Comparison of ENCODE assay signal across 1 cellular context in the genomic region with DNA sequence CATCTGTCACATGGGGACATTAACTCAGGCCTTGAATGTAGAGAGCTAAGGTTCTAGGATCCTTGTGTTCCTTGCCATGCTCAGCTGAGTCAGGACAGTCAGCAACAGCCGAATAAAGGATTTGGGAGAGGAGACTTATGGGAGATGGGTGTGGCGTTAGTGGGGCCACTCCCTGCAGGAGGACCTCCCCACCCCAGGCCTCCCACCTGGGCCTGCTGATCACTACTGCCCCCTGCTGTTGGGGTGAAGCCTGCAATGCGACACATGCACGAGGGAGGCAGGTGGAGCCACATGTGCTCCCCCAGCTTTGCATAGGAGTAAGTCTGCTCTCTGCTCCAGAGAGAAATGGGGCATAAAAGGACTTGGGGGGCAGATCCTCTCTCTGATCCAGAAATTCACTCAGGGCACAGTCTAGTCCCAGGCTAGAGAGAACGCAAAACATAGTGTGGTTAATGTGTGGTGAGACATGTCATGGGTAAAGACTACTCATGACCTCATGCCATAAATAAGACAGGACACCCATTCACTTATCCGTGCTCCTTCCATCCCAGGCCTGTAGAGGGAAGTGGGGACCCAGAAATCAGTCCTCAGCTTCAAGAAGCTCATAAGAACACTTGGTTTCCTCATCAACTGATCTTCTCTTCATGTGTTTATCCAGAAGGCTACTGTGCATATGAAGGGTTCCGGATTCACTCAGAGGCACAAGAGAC.
TF ChIP-seq lines count a peak whose summit lies in the region.

No MANE protein-coding gene starts in this region.

TF ChIP-seq in K562, 482 proteins besides CTCF, POLR2A, EP300 and RAD21 (continued from another document):
- no peak for TF ChIP-seq ETV6 (IDR thresholded peaks at IDR 0.05; ENCODE audit: borderline replicate concordance in 1 of 2, low read depth in 2 of 2, low read length in 1 of 2)
- TF ChIP-seq ETV6 (CRISPR knock-in tag; IDR thresholded peaks at IDR 0.05; ENCODE audit: borderline replicate concordance), result 0 out of 2 replicates have a peak, but pooled peaks have one; percentile 45
